Comparison of ENCODE assay signal across 8 cellular contexts in genomic region chr3:130893240-130894129, GRCh38. TPM values are rescaled to one million over a fixed set of nuclear protein-coding genes. Genes with fewer than 3 reads are reported as not detected.
DNase-seq lines count a peak whose midpoint lies in the region; ATAC-seq and TF ChIP-seq lines count a peak whose summit lies in the region.

Gene ATP2C1 (plus strand): TSS chr3:130894084. CDS start chr3:130894770, 686 bp downstream.

- H3K9me2 ChIP-seq in SK-N-SH, result no peaks in the 10 kb centered on the region

- no peaks in the 10 kb centered on the region for H3K9me3 ChIP-seq in SK-N-SH

- no peak; a peak in 1 of 4 replicates for TF ChIP-seq EP300 in SK-N-SH (IDR thresholded peaks at IDR 0.05; ENCODE audit: borderline replicate concordance in 1 of 2, low read depth in 1 of 2, low read length in 1 of 2)

- peak within 1 kb of the TSS; percentile 99 for H3K4me3 ChIP-seq in GM08714 (ENCODE audit: low read length)
- H3K4me3 ChIP-seq in SK-N-SH (ENCODE audit: low read depth in 2 of 2, low read length in 1 of 2), result peak within 1 kb of the TSS; percentile 87 to 97

- H2AFZ ChIP-seq in SK-N-SH (ENCODE audit: low read depth), result peak within 1 kb of the TSS; percentile 87

- peak; percentile 69 for DNase-seq in NCI-H1048 (lab: John Stamatoyannopoulos, UW)
- DNase-seq in SK-N-SH, result peak; percentile 95
- DNase-seq in glomerular endothelial cell (ENCODE audit: extremely low read depth, low read depth, low spot score), result peak; percentile 57
- peak; percentile 90 for DNase-seq in occipital lobe (lab: John Stamatoyannopoulos, UW)

- CTCF ChIA-PET in SK-N-SH (lab: Yijun Ruan, JAX), result interaction anchor here (0.5 to 6.6 kb wide), 52 partner anchors 9 to 1324 kb away, joined by 3 to 112 read pairs (median 4); partner anchors contain the start of gene PIK3R4

- H3K36me3 Mint-ChIP-seq in activated naive CD4-positive, alpha-beta T cell treated with anti-CD3 and anti-CD28 coated beads, Interleukin-2, amount 50 U/mL, for 24 hours, result no peaks in the 10 kb centered on the region

- peaks cover 53% of the 10 kb centered on the region for H3K4me1 Mint-ChIP-seq in activated naive CD4-positive, alpha-beta T cell treated with anti-CD3 and anti-CD28 coated beads, Interleukin-2, amount 50 U/mL, for 24 hours

- H3K4me3 Mint-ChIP-seq in activated naive CD4-positive, alpha-beta T cell treated with anti-CD3 and anti-CD28 coated beads, Interleukin-2, amount 50 U/mL, for 24 hours, result peak within 1 kb of the TSS; percentile 95

- peaks cover 44% of the 10 kb centered on the region for H3K79me2 ChIP-seq in SK-N-SH (ENCODE audit: insufficient read depth)

- no peaks in the 10 kb centered on the region for H3K9me3 Mint-ChIP-seq in activated naive CD4-positive, alpha-beta T cell treated with anti-CD3 and anti-CD28 coated beads, Interleukin-2, amount 50 U/mL, for 24 hours

- H3F3A ChIP-seq in SK-N-SH (replicated peaks; ENCODE audit: insufficient read depth), result no peaks in the 10 kb centered on the region

- H3K4me1 ChIP-seq in SK-N-SH (ENCODE audit: control insufficient read depth in 1 of 2, insufficient read depth in 2 of 2, low read depth in 1 of 2, low read length in 1 of 2), result peaks cover 4 to 5% of the 10 kb centered on the region in 2 experiments; a peak in 3 of 4 replicates

- TF ChIP-seq RAD21 in SK-N-SH (IDR thresholded peaks at IDR 0.05; ENCODE audit: low read length), result no peak

- peak within 1 kb of the TSS; percentile 93 for H3K27ac Mint-ChIP-seq in activated naive CD4-positive, alpha-beta T cell treated with anti-CD3 and anti-CD28 coated beads, Interleukin-2, amount 50 U/mL, for 24 hours

- WGBS in SK-N-SH (ENCODE audit: low lambda C conversion rate), result under 1% methylated on average over 43 of the region's 73 CpGs

- peaks cover 0 to 5% of the 10 kb centered on the region in 2 experiments for H3K36me3 ChIP-seq in SK-N-SH (replicated peaks in 1 of 2; ENCODE audit: control insufficient read depth in 1 of 2, insufficient read depth in 2 of 2, low read length in 1 of 2)

- peak; percentile 2; the same call in 1 of the 2 replicates for TF ChIP-seq CTCF in SK-N-SH (IDR thresholded peaks at IDR 0.05)

- no peaks in the 10 kb centered on the region for H3K27me3 ChIP-seq in SK-N-SH (ENCODE audit: insufficient read depth)

- peak within 1 kb of the TSS; percentile 87 for H3K4me2 ChIP-seq in SK-N-SH

- POLR2A ChIA-PET in SK-N-SH (lab: Yijun Ruan, JAX), result interaction anchor here (1.0 to 2.9 kb wide), 9 partner anchors 9 to 146 kb away, joined by 3 to 8 read pairs (median 4); partner anchors contain the start of genes ASTE1 and NEK11

- H3K27me3 Mint-ChIP-seq in activated naive CD4-positive, alpha-beta T cell treated with anti-CD3 and anti-CD28 coated beads, Interleukin-2, amount 50 U/mL, for 24 hours, result no peaks in the 10 kb centered on the region

- peak; percentile 93 for ATAC-seq in HG02588 (IDR thresholded peaks at IDR 0.05; ENCODE audit: unreplicated experiment)

- H3K9ac ChIP-seq in SK-N-SH, result peak within 1 kb of the TSS; percentile 95

- peaks cover 16% of the 10 kb centered on the region for H4K20me1 ChIP-seq in SK-N-SH (ENCODE audit: insufficient read depth)

- H3K27ac ChIP-seq in SK-N-SH (ENCODE audit: low read depth in 2 of 2, low read length in 1 of 2), result peak within 1 kb of the TSS; percentile 91 to 94
- peak within 1 kb of the TSS; percentile 96 for H3K27ac ChIP-seq in temporal lobe (ENCODE audit: low read depth, low read length)

TF ChIP-seq in SK-N-SH, 30 proteins besides CTCF, POLR2A, EP300 and RAD21 (continues in another document):
- TF ChIP-seq NRF1 (IDR thresholded peaks at IDR 0.05; ENCODE audit: low read depth, low read length) (peak; percentile 59), FOXJ3 (CRISPR knock-in tag; IDR thresholded peaks at IDR 0.05) (no peak), TAF1 (IDR thresholded peaks at IDR 0.05; ENCODE audit: borderline replicate concordance, low read depth, low read length) (peak; percentile 79; the same call in 1 of the 2 replicates), MAX (IDR thresholded peaks at IDR 0.05; ENCODE audit: low read depth) (peak; percentile 24; the same call in 1 of the 2 replicates), SMC3 (IDR thresholded peaks at IDR 0.05; ENCODE audit: low read depth, low read length) (no peak), NFIC (IDR thresholded peaks at IDR 0.05; ENCODE audit: borderline replicate concordance) (no peak), GATA2 (CRISPR knock-in tag; IDR thresholded peaks at IDR 0.05) (no peak), POLR2AphosphoS5 (IDR thresholded peaks at IDR 0.05; ENCODE audit: low read depth, low read length) (peak; percentile 94), REST (IDR thresholded peaks at IDR 0.05; ENCODE audit: low read depth, low read length) (peak; percentile 17; the same call in 1 of the 2 replicates), CHD2 (IDR thresholded peaks at IDR 0.05; ENCODE audit: low read length, partially characterized antibody) (peak; percentile 14), TEAD4 (IDR thresholded peaks at IDR 0.05; ENCODE audit: borderline replicate concordance, insufficient read depth) (no peak), ELF1 (IDR thresholded peaks at IDR 0.05) (peak; percentile 93), MEF2A (IDR thresholded peaks at IDR 0.05; ENCODE audit: borderline replicate concordance, low read depth) (no peak), TCF12 (IDR thresholded peaks at IDR 0.05) (no peak), MXI1 (IDR thresholded peaks at IDR 0.05; ENCODE audit: low read depth, low read length) (peak; percentile 49; the same call in 1 of the 2 replicates), SIN3A (IDR thresholded peaks at IDR 0.05; ENCODE audit: borderline replicate concordance, low read depth, low read length) (peak; percentile 25; the same call in 1 of the 2 replicates), ZBTB33 (IDR thresholded peaks at IDR 0.05; ENCODE audit: borderline replicate concordance, low read depth) (peak; percentile 78; the same call in 1 of the 2 replicates), EZH2phosphoT487 (IDR thresholded peaks at IDR 0.05; ENCODE audit: borderline replicate concordance, low read depth) (no peak), PBX3 (IDR thresholded peaks at IDR 0.05) (no peak; the same call in 1 of the 2 replicates)

RNA-seq across cellular contexts. Expression of gene ATP2C1, which starts in this region (rescaled TPM):
- 35.6 and 48.1 TPM in 2 replicates for polyA plus RNA-seq in SK-N-SH (2012; rRNA removed)
- 52.4 and 57.7 TPM in 2 replicates for polyA plus RNA-seq in SK-N-SH (2012; cell fraction: cytosol; rRNA removed)
- 16.6 and 61.3 TPM in 2 replicates for polyA plus RNA-seq in SK-N-SH (2012; cell fraction: nucleus; rRNA removed)
- total RNA-seq in glomerular endothelial cell (70.8 and 84.8 TPM in 2 replicates), occipital lobe (183 TPM), temporal lobe (171 TPM)

Comparison
In these comparisons a context has a peak if more than half of its experiments do, and no peak if none do; other contexts are left out.
1. Peak in every context shown above with its lines: DNase-seq, ATAC-seq, H3K4me3 ChIP-seq and H3K27ac ChIP-seq.